In the genomic region with DNA sequence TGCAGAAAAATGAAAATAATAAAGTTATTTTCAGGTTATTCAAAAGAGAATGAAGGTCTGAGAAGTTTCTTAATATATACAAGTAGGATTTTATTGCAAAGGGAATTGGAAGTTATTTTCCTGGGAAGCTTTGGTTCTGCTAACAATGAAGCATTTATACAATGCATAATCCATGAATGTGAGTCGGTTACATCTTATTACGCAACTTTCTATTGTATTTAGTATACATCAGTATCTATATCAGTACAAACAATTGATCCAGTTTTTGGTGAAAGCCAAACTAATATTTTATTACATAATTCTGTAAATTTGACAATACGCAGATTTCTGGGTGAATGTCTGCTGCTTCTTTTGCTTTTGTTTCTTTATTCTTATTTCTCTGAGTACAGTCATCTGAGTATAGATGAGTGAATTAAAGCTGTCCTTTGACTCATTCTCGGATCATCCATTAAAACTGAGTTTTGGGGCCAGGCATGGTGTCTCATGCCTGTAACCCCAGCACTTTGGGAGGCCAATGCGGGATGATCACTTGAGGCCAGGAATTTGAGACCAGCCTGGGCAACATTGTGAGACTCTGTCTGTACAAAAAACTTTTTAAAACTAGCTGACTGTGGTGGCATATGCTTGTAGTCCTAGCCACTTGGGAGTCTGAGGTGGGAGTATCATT, we compare ENCODE assay signal across 21 cellular contexts.
DNase-seq lines count a peak whose midpoint lies in the region; ATAC-seq, FAIRE-seq and TF ChIP-seq lines count a peak whose summit lies in the region.
"Had no signal": no experiment of that assay in that cellular context is flagged by ENCODE, and none has a peak within 500 bp of the region (broad histone marks: within the 10 kb centered on the region; RNA-seq: fewer than 3 reads in every experiment).

No MANE protein-coding gene starts in this region.

- H3K9me3 ChIP-seq in GM23248 (ENCODE audit: low read depth) (no peaks in the 10 kb centered on the region), PC-3 (ENCODE audit: low read length) (no peaks in the 10 kb centered on the region), osteoblast (ENCODE audit: low read depth, low read length) (no peaks in the 10 kb centered on the region), HAP-1 (no peaks in the 10 kb centered on the region)
- H3K9me3 ChIP-seq: left ventricle myocardium inferior, vagina had no signal

- WGBS in GM23248 (ENCODE audit: low coverage in 1 of 2, low lambda C conversion rate in 2 of 2, missing lambda C conversion rate in 2 of 2), 2 experiments, result 46 to 52% methylated on average over 5 of the region's 5 CpGs

- CTCF ChIA-PET in PC-3 (lab: Charles Lee), result no interaction called here

- TF ChIP-seq CTCF in PC-3 (conservative IDR thresholded peaks at IDR 0.05; ENCODE audit: low read depth, low read length) (no peak), bronchial epithelial cell (IDR thresholded peaks at IDR 0.05; ENCODE audit: insufficient read depth, low read length, severe bottlenecking) (no peak), osteoblast (IDR thresholded peaks at IDR 0.05; ENCODE audit: extremely low read depth, low read depth, low read length) (no peak)

- intact Hi-C loops in PC-3 (cut with micrococcal nuclease), result no loop called here

- H3K9ac ChIP-seq in GM23248, result no peak overlapping the region
- no peak overlapping the region for H3K9ac ChIP-seq in PC-3 (ENCODE audit: low read length)

- H3K4me2 ChIP-seq in GM23248 (ENCODE audit: unreplicated experiment), result peak overlapping the region; percentile 53
- H3K4me2 ChIP-seq in PC-3 (ENCODE audit: low read length), result 0 out of 2 replicates have a peak overlapping the region, but pooled peaks have one; percentile 11
- H3K4me2 ChIP-seq in osteoblast (ENCODE audit: insufficient read depth, low read length), result peak overlapping the region; percentile 41
- H3K4me2 ChIP-seq: GM23338, hepatocyte had no signal

- in situ Hi-C loops in GM23248 (cut with MboI) (no loop called here), HAP-1 (cut with MboI; ENCODE audit: low sequenced_read_pairs) (no loop called here)

- H3K27me3 ChIP-seq in GM23248 (replicated peaks; ENCODE audit: insufficient read depth), result no peaks in the 10 kb centered on the region
- H3K27me3 ChIP-seq in PC-3 (ENCODE audit: low read length), result no peaks in the 10 kb centered on the region
- H3K27me3 ChIP-seq in bronchial epithelial cell (ENCODE audit: control insufficient read depth, insufficient read depth, low read length), result no peaks in the 10 kb centered on the region
- no peaks in the 10 kb centered on the region for H3K27me3 ChIP-seq in osteoblast (ENCODE audit: insufficient read depth, low read length)
- no peaks in the 10 kb centered on the region for H3K27me3 ChIP-seq in HAP-1 (ENCODE audit: low read depth)
- H3K27me3 ChIP-seq: hepatocyte, vagina had no signal

- POLR2A ChIA-PET in PC-3 (lab: Charles Lee; ENCODE audit: unreplicated experiment), result no interaction called here

- H3K4me1 ChIP-seq in GM23248 (ENCODE audit: insufficient read depth) (peaks cover 23% of the 10 kb centered on the region), PC-3 (ENCODE audit: insufficient read depth, low read length) (peaks cover 13% of the 10 kb centered on the region; the same call in 1 of the 2 replicates), osteoblast (ENCODE audit: insufficient read depth, low read length) (peaks cover 16% of the 10 kb centered on the region), HAP-1 (no peaks in the 10 kb centered on the region)
- H3K4me1 ChIP-seq: vagina had no signal

- no peak for FAIRE-seq in bronchial epithelial cell (lab: Jason Lieb, UNC)
- FAIRE-seq: frontal cortex, HTR-8/SVneo had no signal

- H3K9me2 ChIP-seq in GM23248 (ENCODE audit: insufficient read depth) (no peaks in the 10 kb centered on the region), PC-3 (replicated peaks; ENCODE audit: low read length) (no peaks in the 10 kb centered on the region)

- H3K4me3 ChIP-seq in GM23248 (0 out of 2 replicates have a peak overlapping the region, but pooled peaks have one; percentile 1), PC-3 (ENCODE audit: low read length) (no peak overlapping the region), bronchial epithelial cell (ENCODE audit: low read depth, low read length) (no peak overlapping the region), osteoblast (ENCODE audit: insufficient read depth, low read length) (no peak overlapping the region), HAP-1 (no peak overlapping the region)
- H3K4me3 ChIP-seq: GM23338, hepatocyte, left ventricle myocardium inferior, vagina had no signal

- no peaks in the 10 kb centered on the region for H3K36me3 ChIP-seq in GM23248 (ENCODE audit: low read depth)
- no peaks in the 10 kb centered on the region for H3K36me3 ChIP-seq in PC-3 (ENCODE audit: low read depth, low read length)
- no peaks in the 10 kb centered on the region for H3K36me3 ChIP-seq in bronchial epithelial cell (ENCODE audit: control insufficient read depth, insufficient read depth, low read length)
- H3K36me3 ChIP-seq in osteoblast (ENCODE audit: insufficient read depth, low read length), result no peaks in the 10 kb centered on the region
- H3K36me3 ChIP-seq in HAP-1 (replicated peaks), result no peaks in the 10 kb centered on the region
- H3K36me3 ChIP-seq: left ventricle myocardium inferior, vagina, WERI-Rb-1 had no signal

- H4K20me1 ChIP-seq in GM23248 (ENCODE audit: insufficient read depth) (no peaks in the 10 kb centered on the region), PC-3 (ENCODE audit: low read length) (no peaks in the 10 kb centered on the region), osteoblast (ENCODE audit: insufficient read depth, low read length) (no peaks in the 10 kb centered on the region)

- peak; percentile 77 for DNase-seq in GM23248
- DNase-seq in PC-3, result peak; percentile 42
- peak; percentile 33 for DNase-seq in bronchial epithelial cell (ENCODE audit: low read depth)
- peak; percentile 84 for DNase-seq in osteoblast (ENCODE audit: insufficient read length, low spot score, missing footprints)
- DNase-seq in HAP-1 (ENCODE audit: low spot score in 2 of 2), result no peak
- no peak for DNase-seq in OCI-M1 (lab: John Stamatoyannopoulos, UW)
- no peak for DNase-seq in NCI-H1105 treated with DMSO at 0.1 percent for 48 hours (lab: John Stamatoyannopoulos, UW)
- no peak for DNase-seq in central memory CD4-positive, alpha-beta T cell
- DNase-seq: activated CD4-positive, alpha-beta T cell treated with anti-CD3 and anti-CD28 coated beads, Interleukin-2, amount 50 U/mL, for 1 hour; anterior cingulate cortex; Karpas-422; left ventricle myocardium inferior; naive thymus-derived CD8-positive, alpha-beta T cell; NCI-H187 treated with DMSO at 0.1 percent for 48 hours; occipital lobe; WERI-Rb-1 had no signal

- H3K27ac ChIP-seq in GM23248 (peak overlapping the region; percentile 69), PC-3 (ENCODE audit: low read length) (0 out of 2 replicates have a peak overlapping the region, but pooled peaks have one; percentile 3), osteoblast (ENCODE audit: low read depth, low read length) (peak overlapping the region; percentile 54)
- H3K27ac ChIP-seq: hepatocyte, left ventricle myocardium inferior, vagina had no signal

- no peaks in the 10 kb centered on the region for H3K79me2 ChIP-seq in GM23248 (ENCODE audit: insufficient read depth)
- H3K79me2 ChIP-seq in PC-3 (ENCODE audit: low read length), result no peaks in the 10 kb centered on the region
- no peaks in the 10 kb centered on the region for H3K79me2 ChIP-seq in osteoblast (ENCODE audit: insufficient read depth, low read length)
- H3K79me2 ChIP-seq: hepatocyte had no signal

- H3F3A ChIP-seq in GM23248 (ENCODE audit: insufficient read depth), result peaks cover 21% of the 10 kb centered on the region
- no peaks in the 10 kb centered on the region for H3F3A ChIP-seq in PC-3 (ENCODE audit: low read length, unreplicated experiment)

- ATAC-seq in PC-3, result no peak; the same call in 1 of the 2 replicates
- ATAC-seq: GM23338; naive thymus-derived CD8-positive, alpha-beta T cell had no signal

- H2AFZ ChIP-seq in GM23248 (peak overlapping the region; percentile 54), PC-3 (ENCODE audit: low read length) (no peak overlapping the region), osteoblast (ENCODE audit: low read length) (peak overlapping the region; percentile 42)
- H2AFZ ChIP-seq: GM23338, hepatocyte had no signal

- BruUV-seq in PC-3 (replicated peaks; lab: Mats Ljungman, UMichigan), result no TSS peak

Comparison
In these comparisons a context has a peak if more than half of its experiments do, and no peak if none do; other contexts are left out.
1. DNase-seq: peak in GM23248 (single experiment), PC-3 (single experiment), bronchial epithelial cell (single experiment) and osteoblast (single experiment); none in HAP-1 (0 of 2), OCI-M1 (single experiment), NCI-H1105 treated with DMSO at 0.1 percent for 48 hours (single experiment) and central memory CD4-positive, alpha-beta T cell (single experiment).
2. H3K27ac ChIP-seq: peak in every context shown above with its lines; median percentile 69 in GM23248; 54 in osteoblast; 3 in PC-3.
3. Peak in every context shown above with its lines, with median percentiles within 50 percentile points of each other: H3K4me2 ChIP-seq.